1 cellular context compared by ENCODE assay signal in genomic region chr1:65418522-65419185, GRCh38.
TF ChIP-seq lines count a peak whose summit lies in the region.

No MANE protein-coding gene starts in this region.

TF ChIP-seq in GM12878, 131 proteins besides CTCF, POLR2A, EP300 and RAD21:
- TF ChIP-seq FOXK2 (IDR thresholded peaks at IDR 0.05), result no peak
- TF ChIP-seq JUNB (IDR thresholded peaks at IDR 0.05), result no peak
